In the genomic region with DNA sequence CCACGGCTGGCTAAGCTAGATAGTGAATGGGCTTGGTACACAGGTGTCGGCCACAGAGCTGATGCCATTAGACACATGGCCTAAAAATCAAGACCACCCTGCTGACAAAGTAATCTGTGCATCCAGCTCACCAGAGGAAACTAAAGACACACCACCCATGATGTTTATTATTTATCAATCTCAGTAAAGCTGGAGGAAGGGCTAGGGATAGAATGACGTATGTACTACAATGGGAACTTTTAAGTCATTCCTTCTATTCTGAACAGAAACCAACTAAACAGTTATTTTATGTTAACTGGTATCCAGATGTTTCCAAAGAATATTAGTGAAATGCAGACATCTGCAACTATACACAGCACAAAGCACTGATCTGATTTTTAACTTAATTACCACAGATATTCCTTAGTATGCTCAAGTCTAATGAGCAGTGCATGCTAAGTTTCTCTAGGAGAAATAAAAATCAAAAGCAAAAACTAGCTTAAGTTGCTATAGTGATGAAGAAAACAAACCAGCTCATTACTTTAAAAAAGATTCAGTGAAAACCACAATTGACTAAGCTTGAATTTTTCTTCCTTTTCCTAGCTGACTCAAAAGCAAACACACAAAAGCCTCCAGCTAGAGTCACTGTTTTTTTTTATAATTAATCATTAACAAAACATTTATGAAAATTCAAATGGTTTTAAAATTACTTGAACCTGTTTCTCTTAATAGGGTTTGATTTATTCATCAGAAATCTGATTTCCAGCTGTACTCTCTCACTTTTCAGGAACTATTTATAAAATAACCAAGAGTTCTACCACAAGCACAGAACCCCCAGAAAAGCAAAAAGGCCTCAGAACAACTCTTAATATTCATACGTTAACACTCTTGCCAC, we compare ENCODE assay signal across 7 cellular contexts.
DNase-seq lines count a peak whose midpoint lies in the region; ATAC-seq, FAIRE-seq and TF ChIP-seq lines count a peak whose summit lies in the region.
"Not testable (repeated sequence)": the region's sequence is repeated elsewhere in the genome, so short reads cannot be mapped to it uniquely, and the experiment has no call there.

No MANE protein-coding gene starts in this region.

- H3K27me3 ChIP-seq in PC-3 (ENCODE audit: low read length); astrocyte (ENCODE audit: insufficient read depth, low read length): not testable (repeated sequence)

- H3K4me2 ChIP-seq in PC-3 (ENCODE audit: low read length): peak overlapping the region; percentile 37; the same call in 1 of the 2 replicates
- peak overlapping the region; percentile 67 for H3K4me2 ChIP-seq in astrocyte (ENCODE audit: low read length)

- not testable (repeated sequence) for H3K36me3 Mint-ChIP-seq in astrocyte (ENCODE audit: low read depth, unreplicated experiment); nephron (ENCODE audit: low read depth)

- H3K79me2 ChIP-seq in PC-3 (ENCODE audit: low read length); astrocyte (ENCODE audit: insufficient read depth, low read length): not testable (repeated sequence)

- not testable (repeated sequence) for TF ChIP-seq CTCF in PC-3 (conservative IDR thresholded peaks at IDR 0.05; ENCODE audit: low read depth, low read length); astrocyte (IDR thresholded peaks at IDR 0.05; ENCODE audit: insufficient read depth, low read depth, low read length); nephron (IDR thresholded peaks at IDR 0.05; ENCODE audit: unreplicated experiment in 3 of 3)

- peak; percentile 15 for DNase-seq in ELR (ENCODE audit: low read depth)
- peak; percentile 18 for DNase-seq in PC-3
- DNase-seq in astrocyte (ENCODE audit: low read depth): peak; percentile 44
- DNase-seq in fibroblast of peridontal ligament (ENCODE audit: extremely low read depth): peak; percentile 66

- not testable (repeated sequence) for H3K36me3 ChIP-seq in PC-3 (ENCODE audit: low read depth, low read length); astrocyte (ENCODE audit: insufficient read depth, low read length)

- H3K4me3 Mint-ChIP-seq in astrocyte (ENCODE audit: unreplicated experiment); nephron: not testable (repeated sequence)

- intact Hi-C loops in PC-3 (cut with micrococcal nuclease): not testable (repeated sequence)

- not testable (repeated sequence) for H2AFZ ChIP-seq in PC-3 (ENCODE audit: low read length); astrocyte (ENCODE audit: low read depth, low read length)

- H3K27ac Mint-ChIP-seq in astrocyte (ENCODE audit: unreplicated experiment) (peak overlapping the region; percentile 66), nephron (peak overlapping the region in 2 of 3 experiments; percentile 46 to 60)

- CTCF ChIA-PET in PC-3 (lab: Charles Lee): interaction anchor here (0.6 kb wide), 1 partner anchor 753 kb away, joined by 6 read pairs; no protein-coding TSS in a partner anchor

- not testable (repeated sequence) for H4K20me1 ChIP-seq in PC-3 (ENCODE audit: low read length); astrocyte (ENCODE audit: insufficient read depth, low read length)

- FAIRE-seq in astrocyte (lab: Jason Lieb, UNC): not testable (repeated sequence)

- H3K4me1 Mint-ChIP-seq in astrocyte (ENCODE audit: low read depth, unreplicated experiment); nephron: not testable (repeated sequence)

- H3K27ac ChIP-seq in PC-3 (ENCODE audit: low read length) (peak overlapping the region; percentile 91), astrocyte (ENCODE audit: low read depth, low read length) (peak overlapping the region; percentile 82)

- not testable (repeated sequence) for H3K4me3 ChIP-seq in PC-3 (ENCODE audit: low read length); astrocyte (ENCODE audit: insufficient read depth, low read depth, low read length)

- ATAC-seq in GM19468 (IDR thresholded peaks at IDR 0.05; ENCODE audit: extremely low read depth, unreplicated experiment): peak; percentile 50
- ATAC-seq in HG02981 (IDR thresholded peaks at IDR 0.05; ENCODE audit: unreplicated experiment): peak; percentile 49
- ATAC-seq in PC-3: peak; percentile 12; the same call in 1 of the 2 replicates

- peak overlapping the region; percentile 47; the same call in 1 of the 2 replicates for H3K9ac ChIP-seq in PC-3 (ENCODE audit: low read length)
- peak overlapping the region; percentile 67 for H3K9ac ChIP-seq in astrocyte (ENCODE audit: low read length)

- H3K9me2 ChIP-seq in PC-3 (replicated peaks; ENCODE audit: low read length): not testable (repeated sequence)

- H3K27me3 Mint-ChIP-seq in astrocyte (ENCODE audit: low read depth, unreplicated experiment); nephron (ENCODE audit: low read depth): not testable (repeated sequence)

- H3K9me3 Mint-ChIP-seq in astrocyte (ENCODE audit: unreplicated experiment); nephron: not testable (repeated sequence)

- H3K4me1 ChIP-seq in PC-3 (ENCODE audit: insufficient read depth, low read length) (peaks cover 17% of the 10 kb centered on the region), astrocyte (ENCODE audit: insufficient read depth, low read length) (peaks cover 12% of the 10 kb centered on the region)

- BruUV-seq in PC-3 (replicated peaks; lab: Mats Ljungman, UMichigan): not testable (repeated sequence)

- not testable (repeated sequence) for H3F3A ChIP-seq in PC-3 (ENCODE audit: low read length, unreplicated experiment)

- POLR2A ChIA-PET in PC-3 (lab: Charles Lee; ENCODE audit: unreplicated experiment): not testable (repeated sequence)

- H3K9me3 ChIP-seq in PC-3 (ENCODE audit: low read length); astrocyte (ENCODE audit: insufficient read depth, low read depth, low read length): not testable (repeated sequence)

Comparison
In these comparisons a context has a peak if more than half of its experiments do, and no peak if none do; other contexts are left out.
1. DNase-seq: peak in every context shown above with its lines; median percentile 66 in fibroblast of peridontal ligament; 44 in astrocyte; 18 in PC-3; 15 in ELR.